ENCODE assay signal across 25 cellular contexts in the genomic region with DNA sequence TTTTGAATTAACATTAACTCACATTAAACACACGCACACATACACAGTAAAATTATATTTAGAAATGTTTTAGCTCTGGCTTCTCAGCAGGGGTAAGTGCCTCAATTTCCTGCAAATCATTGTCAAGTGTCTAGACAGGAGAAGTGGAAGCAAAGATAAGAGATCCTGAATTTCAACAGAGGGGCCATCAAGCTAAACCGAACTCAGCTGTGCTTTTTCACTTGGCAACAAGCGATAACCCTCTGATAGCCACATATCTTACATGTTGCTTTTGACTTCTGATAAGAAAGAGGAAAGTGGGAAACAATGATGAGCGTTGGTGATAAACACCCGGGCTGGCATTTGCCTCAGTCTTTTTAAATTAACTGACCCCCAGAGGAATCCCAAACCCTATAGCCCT.
DNase-seq lines count a peak whose midpoint lies in the region; ATAC-seq, FAIRE-seq and TF ChIP-seq lines count a peak whose summit lies in the region.
"Had no signal": no experiment of that assay in that cellular context is flagged by ENCODE, and none has a peak within 500 bp of the region (broad histone marks: within the 10 kb centered on the region; RNA-seq: fewer than 3 reads in every experiment).

No MANE protein-coding gene starts in this region.

- peaks cover 12% of the 10 kb centered on the region for H3K4me1 Mint-ChIP-seq in mesothelial cell of epicardium

- H3K4me1 ChIP-seq in K562 (replicated peaks in 1 of 2; ENCODE audit: control insufficient read depth in 2 of 2, insufficient read depth in 2 of 2, low read length in 2 of 2) = no peaks in the 10 kb centered on the region
- H3K4me1 ChIP-seq: A549, BE2C, HAP-1, SJSA1 had no signal

- no peaks in the 10 kb centered on the region for H3K36me3 ChIP-seq in K562 (ENCODE audit: control insufficient read depth, insufficient read depth, low read length)
- H3K36me3 ChIP-seq: BE2C, HAP-1, SJSA1 had no signal

- no peak for TF ChIP-seq EP300 in K562 (IDR thresholded peaks at IDR 0.05; ENCODE audit: low read length)

- CTCF ChIA-PET in K562 (lab: Yijun Ruan, JAX; ENCODE audit: low intra/inter-chr PET ratio) = no interaction called here

- H3K9ac ChIP-seq in K562 (ENCODE audit: insufficient read depth in 1 of 2, low read depth in 2 of 2, low read length in 2 of 2) = no peak overlapping the region
- H3K9ac ChIP-seq: GM23248, KMS-11 had no signal

- in situ Hi-C loops in K562 (cut with MboI) = no loop called here

- TF ChIP-seq POLR2A in K562 (conservative IDR thresholded peaks at IDR 0.05) = no peak

- peak overlapping the region; percentile 80 for H3K27ac Mint-ChIP-seq in mesothelial cell of epicardium

- FAIRE-seq in K562 (lab: Jason Lieb, UNC) = no peak
- FAIRE-seq in GM19239 (lab: Jason Lieb, UNC) = no peak
- FAIRE-seq: A549, D721Med, RCC 7860 had no signal

- H3K27me3 ChIP-seq in K562 (ENCODE audit: control insufficient read depth in 2 of 2, insufficient read depth in 2 of 2, low read length in 2 of 2) = no peaks in the 10 kb centered on the region

- intact Hi-C loops in K562 (cut with micrococcal nuclease) = no loop called here

- WGBS in K562 (ENCODE audit: insufficient coverage, low coverage, missing lambda C conversion rate) = 0% methylated on average over 5 of the region's 5 CpGs

- H2AFZ ChIP-seq in K562 (ENCODE audit: low read depth, low read length) = no peak overlapping the region
- H2AFZ ChIP-seq: GM23248 had no signal

- no peak overlapping the region for H3K4me2 ChIP-seq in K562 (ENCODE audit: insufficient read depth, low read length)
- H3K4me2 ChIP-seq: A549, KMS-11 had no signal

- no peaks in the 10 kb centered on the region for H3K9me1 ChIP-seq in K562 (ENCODE audit: control insufficient read depth, insufficient read depth, low read length)

- no peak overlapping the region for H3K4me3 Mint-ChIP-seq in mesothelial cell of epicardium

- TF ChIP-seq CTCF in K562 (IDR thresholded peaks at IDR 0.05 in 2 of 3, conservative IDR thresholded peaks at IDR 0.05 in 1 of 3; ENCODE audit: insufficient read depth in 2 of 3, low read depth in 1 of 3, low read length in 3 of 3) = no peak
- no peak for TF ChIP-seq CTCF in mesothelial cell of epicardium (IDR thresholded peaks at IDR 0.05; ENCODE audit: unreplicated experiment)

- peak; percentile 34 for DNase-seq in GF-D8 (lab: John Stamatoyannopoulos, UW)
- DNase-seq in OCI-M1 (lab: John Stamatoyannopoulos, UW) = peak; percentile 16
- no peak for DNase-seq in K562 (ENCODE audit: extremely low read depth in 1 of 4, low spot score in 3 of 4)
- DNase-seq in mesothelial cell of epicardium (ENCODE audit: low spot score in 2 of 2, unreplicated experiment in 2 of 2) = no peak
- DNase-seq in GM19239 (ENCODE audit: insufficient read length, low spot score) = no peak
- DNase-seq: BE2C, DMS53, GDM1, GM23248, NCI-H1105, NCI-H146, NCI-H2029, NCI-H2171, NCI-H345, NCI-H524 treated with DMSO at 0.1 percent for 48 hours, NCI-H82 had no signal

- H3K9me3 ChIP-seq in K562 (replicated peaks; ENCODE audit: control insufficient read depth, insufficient read depth, low read depth, low read length) = no peaks in the 10 kb centered on the region
- H3K9me3 ChIP-seq: A549, BE2C, HAP-1, SJSA1 had no signal

- H3K79me2 ChIP-seq in K562 (ENCODE audit: control insufficient read depth, insufficient read depth, low read length) = no peaks in the 10 kb centered on the region

- no peak overlapping the region for H3K4me3 ChIP-seq in K562
- H3K4me3 ChIP-seq: A549, GM23248, HAP-1, SJSA1 had no signal

- H3K27me3 Mint-ChIP-seq in mesothelial cell of epicardium (ENCODE audit: low read depth) = peaks cover 2% of the 10 kb centered on the region

- BruUV-seq in K562 (replicated peaks; lab: Mats Ljungman, UMichigan) = no TSS peak

- POLR2A ChIA-PET in K562 (lab: Yijun Ruan, JAX) = interaction anchor here (0.6 to 0.8 kb wide), 3 partner anchors 9 to 21 kb away, joined by 3 to 4 read pairs (median 3); no protein-coding TSS in a partner anchor

- no peak for ATAC-seq in K562
- ATAC-seq in activated CD4-positive, CD25-positive, alpha-beta regulatory T cell treated with anti-CD3 and anti-CD28 coated beads, Interleukin-2, amount 50 U/mL, for 24 hours = no peak
- no peak for ATAC-seq in GM18520 (IDR thresholded peaks at IDR 0.05; ENCODE audit: unreplicated experiment)
- ATAC-seq: A549 had no signal

- H3K9me3 Mint-ChIP-seq in mesothelial cell of epicardium = no peaks in the 10 kb centered on the region

- no peaks in the 10 kb centered on the region for H4K20me1 ChIP-seq in K562 (replicated peaks; ENCODE audit: control insufficient read depth, insufficient read depth, low read length)

- TF ChIP-seq RAD21 in K562 (CRISPR knock-in tag; conservative IDR thresholded peaks at IDR 0.05 in 1 of 2, IDR thresholded peaks at IDR 0.05 in 1 of 2) = no peak

- H3K36me3 Mint-ChIP-seq in mesothelial cell of epicardium = no peaks in the 10 kb centered on the region

- H3K27ac ChIP-seq in K562 (ENCODE audit: extremely low read depth, low read depth, low read length) = no peak overlapping the region
- H3K27ac ChIP-seq: A549, GM23248, HL-60, KMS-11, SJSA1 had no signal

TF ChIP-seq in K562, 482 proteins besides CTCF, POLR2A, EP300 and RAD21:
- 0 out of 2 replicates have a peak, but pooled peaks have one; percentile 9 for TF ChIP-seq CBFA2T3 (IDR thresholded peaks at IDR 0.05)
- TF ChIP-seq ZNF699 (CRISPR knock-in tag; IDR thresholded peaks at IDR 0.05; ENCODE audit: insufficient replicate concordance) = no peak

Comparison
In these comparisons a context has a peak if more than half of its experiments do, and no peak if none do; other contexts are left out.
1. DNase-seq: peak in GF-D8 (single experiment) and OCI-M1 (single experiment); none in K562 (0 of 4), mesothelial cell of epicardium (0 of 2) and GM19239 (single experiment).